In genomic region chr10:22624289-22624738, GRCh38 we compare ENCODE assay signal across 9 cellular contexts.
A peak's percentile ranks its signal among the peaks of the same experiment; 100 is the strongest.
DNase-seq lines count a peak whose midpoint lies in the region; ATAC-seq and TF ChIP-seq lines count a peak whose summit lies in the region.
"Had no signal": no experiment of that assay in that cellular context is flagged by ENCODE, and none has a peak within 500 bp of the region (broad histone marks: within the 10 kb centered on the region; RNA-seq: fewer than 3 reads in every experiment).

No MANE protein-coding gene starts in this region.

- no peaks in the 10 kb centered on the region for H3K36me3 ChIP-seq in right lobe of liver

- intact Hi-C loops in right lobe of liver (cut with DNase I) (no loop called here), head of caudate nucleus (cut with DNase I) (loop anchor here (5.0 to 10.0 kb wide), 2 partner anchors 223 to 350 kb away; no protein-coding TSS in a partner anchor)

- CTCF ChIA-PET in AG04450 (lab: Charles Lee): interaction anchor here (0.6 kb wide), 1 partner anchor 1152 kb away, joined by 3 read pairs; no protein-coding TSS in a partner anchor

- TF ChIP-seq POLR2A in right lobe of liver (IDR thresholded peaks at IDR 0.05): no peak

- 31% methylated on average over 3 of the region's 3 CpGs for WGBS in right lobe of liver (ENCODE audit: insufficient coverage, low coverage, low lambda C conversion rate, missing lambda C conversion rate)

- peak; percentile 55 to 78 (median 63) for ATAC-seq in right lobe of liver

- H3K27ac ChIP-seq in AG04450 (ENCODE audit: low read depth, low read length): peak overlapping the region; percentile 78
- peak overlapping the region in 1 of 3 donors; percentile 14 for H3K27ac ChIP-seq in right lobe of liver

- H3K27me3 ChIP-seq in AG04450 (ENCODE audit: control insufficient read depth, insufficient read depth, low read length) (no peaks in the 10 kb centered on the region), right lobe of liver (no peaks in the 10 kb centered on the region)

- no peak for TF ChIP-seq CTCF in AG04450 (IDR thresholded peaks at IDR 0.05; ENCODE audit: low read depth, low read length)
- no peak for TF ChIP-seq CTCF in right lobe of liver (IDR thresholded peaks at IDR 0.05)

- H3K9me3 ChIP-seq in AG04450 (ENCODE audit: control insufficient read depth, insufficient read depth, low read length): no peaks in the 10 kb centered on the region
- H3K9me3 ChIP-seq in right lobe of liver: no peaks in the 10 kb centered on the region
- H3K9me3 ChIP-seq: mucosa of descending colon had no signal

- peak; percentile 26 for DNase-seq in AG04450 (ENCODE audit: low read depth, low spot score)
- DNase-seq in HS-5 (ENCODE audit: low read depth): peak; percentile 56
- peak; percentile 71 for DNase-seq in astrocyte of the hippocampus (ENCODE audit: low read depth, low spot score)
- no peak for DNase-seq in right lobe of liver
- DNase-seq in HPDE6-E6E7 (ENCODE audit: extremely low spot score): no peak
- DNase-seq in NCI-H2081 treated with DMSO at 0.1 percent for 48 hours (lab: John Stamatoyannopoulos, UW): no peak
- no peak for DNase-seq in NCI-H82 treated with DMSO at 0.1 percent for 48 hours (lab: John Stamatoyannopoulos, UW; ENCODE audit: unreplicated experiment)
- DNase-seq in head of caudate nucleus: no peak
- DNase-seq: mucosa of descending colon had no signal

- peaks cover 0 to 21% (median 0%) of the 10 kb centered on the region in 4 donors for H3K4me1 ChIP-seq in right lobe of liver

- H3K4me3 ChIP-seq in AG04450 (ENCODE audit: low read depth, low read length) (no peak overlapping the region), right lobe of liver (no peak overlapping the region)
- H3K4me3 ChIP-seq: mucosa of descending colon had no signal

- POLR2A ChIA-PET in AG04450 (lab: Yijun Ruan, JAX): no interaction called here

Comparison
In these comparisons a context has a peak if more than half of its experiments do, and no peak if none do; other contexts are left out.
1. DNase-seq: peak in AG04450 (single experiment), HS-5 (single experiment) and astrocyte of the hippocampus (single experiment); none in right lobe of liver (0 of 3), HPDE6-E6E7 (single experiment), NCI-H2081 treated with DMSO at 0.1 percent for 48 hours (single experiment), NCI-H82 treated with DMSO at 0.1 percent for 48 hours (single experiment) and head of caudate nucleus (0 of 42).